1 cellular context compared by ENCODE assay signal in the genomic region with DNA sequence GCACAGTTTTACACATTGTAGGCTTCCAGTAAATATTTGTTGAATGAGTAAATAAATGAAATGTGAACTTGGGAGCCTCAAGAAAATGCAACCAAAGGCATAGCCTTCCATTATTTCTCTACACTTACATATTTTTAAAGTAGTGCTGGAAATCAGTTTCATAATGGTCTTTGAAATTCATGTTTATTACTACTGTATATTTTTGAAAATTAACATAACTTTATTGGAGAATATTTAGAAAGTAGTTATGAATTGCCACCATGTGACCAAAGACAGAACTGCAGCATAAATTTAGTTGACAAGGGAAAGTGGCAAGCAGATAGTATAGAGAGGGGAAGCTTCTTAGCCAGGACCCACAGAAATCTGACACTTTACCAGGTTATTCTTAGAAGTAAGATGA.
TF ChIP-seq lines count a peak whose summit lies in the region.

No MANE protein-coding gene starts in this region.

TF ChIP-seq in IMR-90, 13 proteins besides CTCF, POLR2A, EP300 and RAD21:
- TF ChIP-seq SMC3 (IDR thresholded peaks at IDR 0.05; ENCODE audit: low read depth, low read length) = 0 out of 2 replicates have a peak, but pooled peaks have one; percentile 10
- no peak for TF ChIP-seq NFE2L2 (IDR thresholded peaks at IDR 0.05; ENCODE audit: low read depth, low read length)
